1 cellular context compared by ENCODE assay signal in genomic region chr16:81634380-81635121, GRCh38.
TF ChIP-seq lines count a peak whose summit lies in the region.

No MANE protein-coding gene starts in this region.

TF ChIP-seq in HEK293, 187 proteins besides CTCF, POLR2A, EP300 and RAD21 (continued from another document):
- TF ChIP-seq PBX3 (CRISPR knock-in tag; IDR thresholded peaks at IDR 0.05) (no peak), ZNF223 (tag by site-specific recombination; IDR thresholded peaks at IDR 0.05) (no peak), MZF1 (tag by site-specific recombination; IDR thresholded peaks at IDR 0.05; ENCODE audit: borderline replicate concordance) (no peak), SP7 (tag by site-specific recombination; IDR thresholded peaks at IDR 0.05) (0 out of 2 replicates have a peak, but pooled peaks have one; percentile 14), ZBTB21 (tag by site-specific recombination; IDR thresholded peaks at IDR 0.05) (no peak), ZSCAN23 (tag by site-specific recombination; IDR thresholded peaks at IDR 0.05) (no peak), ZNF132 (tag by site-specific recombination; IDR thresholded peaks at IDR 0.05; ENCODE audit: borderline replicate concordance) (no peak), ZNF624 (tag by site-specific recombination; IDR thresholded peaks at IDR 0.05) (no peak), ZNF792 (tag by site-specific recombination; IDR thresholded peaks at IDR 0.05) (no peak), TCF7L2 (IDR thresholded peaks at IDR 0.05; ENCODE audit: borderline replicate concordance, low read depth, low read length) (peak; percentile 91; the same call in 1 of the 2 replicates), ZNF600 (tag by site-specific recombination; IDR thresholded peaks at IDR 0.05) (no peak), ZNF24 (tag by site-specific recombination; IDR thresholded peaks at IDR 0.05) (no peak), SETDB1 (IDR thresholded peaks at IDR 0.05; ENCODE audit: insufficient read length, low read length) (no peak), FEZF1 (tag by site-specific recombination; IDR thresholded peaks at IDR 0.05) (peak; percentile 27; the same call in 1 of the 2 replicates), ZNF302 (tag by site-specific recombination; IDR thresholded peaks at IDR 0.05; ENCODE audit: low read depth) (no peak), ZNF791 (tag by site-specific recombination; IDR thresholded peaks at IDR 0.05) (no peak), ZNF707 (tag by site-specific recombination; IDR thresholded peaks at IDR 0.05) (no peak), SP3 (tag by site-specific recombination; IDR thresholded peaks at IDR 0.05) (no peak), ZXDB (tag by site-specific recombination; IDR thresholded peaks at IDR 0.05) (peak; percentile 80), OSR2 (tag by site-specific recombination; IDR thresholded peaks at IDR 0.05) (peak; percentile 93), ZSCAN5A (tag by site-specific recombination; IDR thresholded peaks at IDR 0.05) (no peak), ZNF184 (tag by site-specific recombination; IDR thresholded peaks at IDR 0.05) (no peak), ZBTB6 (tag by site-specific recombination; IDR thresholded peaks at IDR 0.05) (0 out of 2 replicates have a peak, but pooled peaks have one; percentile 11), ZNF16 (tag by site-specific recombination; IDR thresholded peaks at IDR 0.05; ENCODE audit: low read depth) (no peak), MYNN (tag by site-specific recombination; IDR thresholded peaks at IDR 0.05; ENCODE audit: borderline replicate concordance) (no peak), ZNF692 (tag by site-specific recombination; IDR thresholded peaks at IDR 0.05) (no peak), ZNF114 (tag by site-specific recombination; IDR thresholded peaks at IDR 0.05) (no peak), KLF7 (tag by site-specific recombination; IDR thresholded peaks at IDR 0.05; ENCODE audit: borderline replicate concordance) (no peak), KLF16 (tag by site-specific recombination; IDR thresholded peaks at IDR 0.05) (no peak), ZNF610 (tag by site-specific recombination; IDR thresholded peaks at IDR 0.05; ENCODE audit: borderline replicate concordance) (no peak)
- TF ChIP-seq, protein P1, sequence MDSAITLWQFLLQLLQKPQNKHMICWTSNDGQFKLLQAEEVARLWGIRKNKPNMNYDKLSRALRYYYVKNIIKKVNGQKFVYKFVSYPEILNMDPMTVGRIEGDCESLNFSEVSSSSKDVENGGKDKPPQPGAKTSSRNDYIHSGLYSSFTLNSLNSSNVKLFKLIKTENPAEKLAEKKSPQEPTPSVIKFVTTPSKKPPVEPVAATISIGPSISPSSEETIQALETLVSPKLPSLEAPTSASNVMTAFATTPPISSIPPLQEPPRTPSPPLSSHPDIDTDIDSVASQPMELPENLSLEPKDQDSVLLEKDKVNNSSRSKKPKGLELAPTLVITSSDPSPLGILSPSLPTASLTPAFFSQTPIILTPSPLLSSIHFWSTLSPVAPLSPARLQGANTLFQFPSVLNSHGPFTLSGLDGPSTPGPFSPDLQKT (IDR thresholded peaks at IDR 0.05; ENCODE audit: borderline replicate concordance, low read depth, low read length): no peak
- TF ChIP-seq, protein P2, sequence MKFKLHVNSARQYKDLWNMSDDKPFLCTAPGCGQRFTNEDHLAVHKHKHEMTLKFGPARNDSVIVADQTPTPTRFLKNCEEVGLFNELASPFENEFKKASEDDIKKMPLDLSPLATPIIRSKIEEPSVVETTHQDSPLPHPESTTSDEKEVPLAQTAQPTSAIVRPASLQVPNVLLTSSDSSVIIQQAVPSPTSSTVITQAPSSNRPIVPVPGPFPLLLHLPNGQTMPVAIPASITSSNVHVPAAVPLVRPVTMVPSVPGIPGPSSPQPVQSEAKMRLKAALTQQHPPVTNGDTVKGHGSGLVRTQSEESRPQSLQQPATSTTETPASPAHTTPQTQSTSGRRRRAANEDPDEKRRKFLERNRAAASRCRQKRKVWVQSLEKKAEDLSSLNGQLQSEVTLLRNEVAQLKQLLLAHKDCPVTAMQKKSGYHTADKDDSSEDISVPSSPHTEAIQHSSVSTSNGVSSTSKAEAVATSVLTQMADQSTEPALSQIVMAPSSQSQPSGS (tag by site-specific recombination; IDR thresholded peaks at IDR 0.05; ENCODE audit: low read depth): no peak
- TF ChIP-seq, protein P3, sequence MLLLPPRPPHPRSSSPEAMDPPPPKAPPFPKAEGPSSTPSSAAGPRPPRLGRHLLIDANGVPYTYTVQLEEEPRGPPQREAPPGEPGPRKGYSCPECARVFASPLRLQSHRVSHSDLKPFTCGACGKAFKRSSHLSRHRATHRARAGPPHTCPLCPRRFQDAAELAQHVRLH (tag by site-specific recombination; IDR thresholded peaks at IDR 0.05): no peak
- TF ChIP-seq, protein P4, sequence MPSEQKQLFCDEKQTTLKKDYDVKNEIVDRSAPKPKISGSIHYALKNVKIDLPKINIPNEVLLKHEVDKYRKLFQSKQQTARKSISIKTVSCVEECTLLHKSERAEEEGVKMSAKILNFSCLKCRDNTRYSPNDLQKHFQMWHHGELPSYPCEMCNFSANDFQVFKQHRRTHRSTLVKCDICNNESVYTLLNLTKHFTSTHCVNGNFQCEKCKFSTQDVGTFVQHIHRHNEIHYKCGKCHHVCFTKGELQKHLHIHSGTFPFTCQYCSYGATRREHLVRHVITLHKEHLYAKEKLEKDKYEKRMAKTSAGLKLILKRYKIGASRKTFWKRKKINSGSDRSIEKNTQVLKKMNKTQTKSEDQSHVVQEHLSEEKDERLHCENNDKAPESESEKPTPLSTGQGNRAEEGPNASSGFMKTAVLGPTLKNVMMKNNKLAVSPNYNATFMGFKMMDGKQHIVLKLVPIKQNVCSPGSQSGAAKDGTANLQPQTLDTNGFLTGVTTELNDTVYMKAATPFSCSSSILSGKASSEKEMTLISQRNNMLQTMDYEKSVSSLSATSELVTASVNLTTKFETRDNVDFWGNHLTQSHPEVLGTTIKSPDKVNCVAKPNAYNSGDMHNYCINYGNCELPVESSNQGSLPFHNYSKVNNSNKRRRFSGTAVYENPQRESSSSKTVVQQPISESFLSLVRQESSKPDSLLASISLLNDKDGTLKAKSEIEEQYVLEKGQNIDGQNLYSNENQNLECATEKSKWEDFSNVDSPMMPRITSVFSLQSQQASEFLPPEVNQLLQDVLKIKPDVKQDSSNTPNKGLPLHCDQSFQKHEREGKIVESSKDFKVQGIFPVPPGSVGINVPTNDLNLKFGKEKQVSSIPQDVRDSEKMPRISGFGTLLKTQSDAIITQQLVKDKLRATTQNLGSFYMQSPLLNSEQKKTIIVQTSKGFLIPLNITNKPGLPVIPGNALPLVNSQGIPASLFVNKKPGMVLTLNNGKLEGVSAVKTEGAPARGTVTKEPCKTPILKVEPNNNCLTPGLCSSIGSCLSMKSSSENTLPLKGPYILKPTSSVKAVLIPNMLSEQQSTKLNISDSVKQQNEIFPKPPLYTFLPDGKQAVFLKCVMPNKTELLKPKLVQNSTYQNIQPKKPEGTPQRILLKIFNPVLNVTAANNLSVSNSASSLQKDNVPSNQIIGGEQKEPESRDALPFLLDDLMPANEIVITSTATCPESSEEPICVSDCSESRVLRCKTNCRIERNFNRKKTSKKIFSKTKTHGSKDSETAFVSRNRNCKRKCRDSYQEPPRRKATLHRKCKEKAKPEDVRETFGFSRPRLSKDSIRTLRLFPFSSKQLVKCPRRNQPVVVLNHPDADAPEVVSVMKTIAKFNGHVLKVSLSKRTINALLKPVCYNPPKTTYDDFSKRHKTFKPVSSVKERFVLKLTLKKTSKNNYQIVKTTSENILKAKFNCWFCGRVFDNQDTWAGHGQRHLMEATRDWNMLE (tag by site-specific recombination; conservative IDR thresholded peaks at IDR 0.05; ENCODE audit: low read depth): no peak
